ENCODE assay signal across 17 cellular contexts in the genomic region with DNA sequence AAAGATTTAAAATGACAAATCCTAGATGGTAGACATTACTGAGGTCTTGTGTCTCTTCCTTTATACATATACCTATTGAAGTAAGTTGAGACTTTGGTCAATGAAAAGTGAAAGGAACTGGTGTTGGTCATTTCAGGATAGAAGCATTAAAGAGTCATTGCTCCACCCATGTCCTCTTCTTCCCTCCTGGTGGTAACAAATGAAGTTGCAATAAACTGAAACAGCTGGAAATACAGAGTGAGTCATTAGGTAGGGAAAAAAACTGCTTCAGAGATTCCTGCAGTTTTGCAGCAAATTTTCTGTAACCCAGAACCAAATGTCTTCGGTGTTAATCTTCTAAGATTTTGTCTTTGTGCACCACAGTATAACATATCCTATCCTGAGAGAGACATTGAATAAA.
DNase-seq lines count a peak whose midpoint lies in the region; ATAC-seq and TF ChIP-seq lines count a peak whose summit lies in the region.
"Had no signal": no experiment of that assay in that cellular context is flagged by ENCODE, and none has a peak within 500 bp of the region (broad histone marks: within the 10 kb centered on the region; RNA-seq: fewer than 3 reads in every experiment).

No MANE protein-coding gene starts in this region.

- DNase-seq in AG04450 (ENCODE audit: low read depth, low spot score) (peak; percentile 0), HT1080 (ENCODE audit: low read depth) (peak; percentile 53), amniotic epithelial cell (ENCODE audit: low read depth) (peak; percentile 37), iPS-NIHi11 (ENCODE audit: low spot score) (peak; percentile 24), SKM-1 (lab: John Stamatoyannopoulos, UW; ENCODE audit: unreplicated experiment) (no peak), erythroblast (lab: John Stamatoyannopoulos, UW) (no peak), NCI-H2029 treated with DMSO at 0.1 percent for 48 hours (lab: John Stamatoyannopoulos, UW) (no peak)
- DNase-seq in natural killer cell treated with Interleukin-12 subunit alpha and Interleukin-12 subunit beta and Interleukin-15 and Interleukin-18, amount 100 ng/mL, for 72 hours (ENCODE audit: low spot score) = no peak
- DNase-seq: activated T-cell treated with anti-CD3 and anti-CD28 coated beads, Interleukin-2, amount 50 U/mL, for 48 hours; anterior cingulate cortex; NCI-H345; stimulated activated CD4-positive, alpha-beta T cell treated with anti-CD3 and anti-CD28 coated beads, Interleukin-12 subunit alpha, Interleukin-12 subunit beta, amount 100 ng/mL, for 4 hours; uterus had no signal

- H3K27ac ChIP-seq in AG04450 (ENCODE audit: low read depth, low read length) = no peak overlapping the region
- H3K27ac ChIP-seq: BLaER1, uterus had no signal

- POLR2A ChIA-PET in AG04450 (lab: Yijun Ruan, JAX) = no interaction called here

- H3K4me1 Mint-ChIP-seq in natural killer cell treated with Interleukin-12 subunit alpha and Interleukin-12 subunit beta and Interleukin-15 and Interleukin-18, amount 100 ng/mL, for 72 hours (ENCODE audit: low read depth in 2 of 2) = no peaks in the 10 kb centered on the region
- H3K4me1 Mint-ChIP-seq: nephron had no signal

- TF ChIP-seq CTCF in AG04450 (IDR thresholded peaks at IDR 0.05; ENCODE audit: low read depth, low read length) = peak; percentile 59

- H3K9me3 Mint-ChIP-seq in natural killer cell treated with Interleukin-12 subunit alpha and Interleukin-12 subunit beta and Interleukin-15 and Interleukin-18, amount 100 ng/mL, for 72 hours = peaks cover 7% of the 10 kb centered on the region

- peaks cover 5% of the 10 kb centered on the region for H3K36me3 Mint-ChIP-seq in natural killer cell treated with Interleukin-12 subunit alpha and Interleukin-12 subunit beta and Interleukin-15 and Interleukin-18, amount 100 ng/mL, for 72 hours

- H3K4me3 ChIP-seq in AG04450 (ENCODE audit: low read depth, low read length) = no peak overlapping the region
- H3K4me3 ChIP-seq: BLaER1, uterus had no signal

- no peak overlapping the region for H3K4me3 Mint-ChIP-seq in natural killer cell treated with Interleukin-12 subunit alpha and Interleukin-12 subunit beta and Interleukin-15 and Interleukin-18, amount 100 ng/mL, for 72 hours
- H3K4me3 Mint-ChIP-seq: nephron, WTC11 had no signal

- ATAC-seq in natural killer cell treated with Interleukin-12 subunit alpha and Interleukin-12 subunit beta and Interleukin-15 and Interleukin-18, amount 100 ng/mL, for 72 hours = no peak
- ATAC-seq: Right ventricle myocardium inferior, WTC11 had no signal

- no peak overlapping the region for H3K27ac Mint-ChIP-seq in natural killer cell treated with Interleukin-12 subunit alpha and Interleukin-12 subunit beta and Interleukin-15 and Interleukin-18, amount 100 ng/mL, for 72 hours
- H3K27ac Mint-ChIP-seq: nephron, WTC11 had no signal

- CTCF ChIA-PET in AG04450 (lab: Charles Lee) = no interaction called here

- no peaks in the 10 kb centered on the region for H3K27me3 Mint-ChIP-seq in natural killer cell treated with Interleukin-12 subunit alpha and Interleukin-12 subunit beta and Interleukin-15 and Interleukin-18, amount 100 ng/mL, for 72 hours

- TF ChIP-seq POLR2A in erythroblast (IDR thresholded peaks at IDR 0.05; ENCODE audit: low read length) = no peak

- no peaks in the 10 kb centered on the region for H3K9me3 ChIP-seq in AG04450 (ENCODE audit: control insufficient read depth, insufficient read depth, low read length)
- H3K9me3 ChIP-seq: BLaER1, uterus had no signal

- no peaks in the 10 kb centered on the region for H3K27me3 ChIP-seq in AG04450 (ENCODE audit: control insufficient read depth, insufficient read depth, low read length)
- H3K27me3 ChIP-seq: BLaER1, uterus had no signal

Comparison
In these comparisons a context has a peak if more than half of its experiments do, and no peak if none do; other contexts are left out.
1. DNase-seq: peak in AG04450 (single experiment), HT1080 (single experiment), amniotic epithelial cell (single experiment) and iPS-NIHi11 (single experiment); none in SKM-1 (single experiment), natural killer cell treated with Interleukin-12 subunit alpha and Interleukin-12 subunit beta and Interleukin-15 and Interleukin-18, amount 100 ng/mL, for 72 hours (single experiment), erythroblast (0 of 2) and NCI-H2029 treated with DMSO at 0.1 percent for 48 hours (single experiment).